19 cellular contexts compared by ENCODE assay signal in the genomic region with DNA sequence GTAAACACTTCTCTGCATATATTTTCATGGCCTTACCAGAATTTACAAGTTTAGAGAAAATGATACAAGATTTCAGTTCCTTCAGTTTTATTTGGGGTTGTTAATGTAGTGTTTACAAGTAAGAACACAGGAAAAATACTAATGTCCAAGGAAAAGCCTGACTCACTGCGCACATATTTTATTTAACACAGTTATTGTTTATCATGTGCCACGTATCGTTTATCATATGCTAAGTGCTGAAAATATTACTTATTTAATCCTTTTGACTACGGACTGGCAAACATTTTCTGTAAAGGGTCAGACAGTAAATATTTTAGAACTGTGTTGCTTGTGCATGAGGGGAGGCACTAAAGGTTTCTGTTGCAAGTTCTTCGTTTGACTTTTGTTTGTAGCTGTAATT. TPM values are rescaled to one million over a fixed set of nuclear protein-coding genes. Genes with fewer than 3 reads are reported as not detected.
DNase-seq lines count a peak whose midpoint lies in the region; ATAC-seq and TF ChIP-seq lines count a peak whose summit lies in the region.
"Had no signal": no experiment of that assay in that cellular context is flagged by ENCODE, and none has a peak within 500 bp of the region (broad histone marks: within the 10 kb centered on the region; RNA-seq: fewer than 3 reads in every experiment).

No MANE protein-coding gene starts in this region.

- H3K18ac ChIP-seq in IMR-90 (ENCODE audit: low read depth, low read length), result no peak overlapping the region

- no peak overlapping the region for H2AFZ ChIP-seq in IMR-90 (replicated peaks; ENCODE audit: low read length, poor library complexity)

- WGBS in IMR-90 (ENCODE audit: extremely low coverage in 2 of 2, insufficient read length in 1 of 2), 2 experiments, result no CpG with 5 or more reads among the region's 5 CpGs

- H3K36me3 ChIP-seq in IMR-90 (ENCODE audit: control insufficient read depth, insufficient read depth, low read length) (no peaks in the 10 kb centered on the region), subcutaneous abdominal adipose tissue (ENCODE audit: control insufficient read depth in 5 of 5, insufficient read depth in 5 of 5, low read length in 5 of 5) (peaks cover 0 to 3% (median 0%) of the 10 kb centered on the region in 5 donors)
- no peaks in the 10 kb centered on the region for H3K36me3 ChIP-seq in effector memory CD4-positive, alpha-beta T cell (ENCODE audit: control insufficient read depth, insufficient read depth, low read length)

- H3K4ac ChIP-seq in IMR-90 (ENCODE audit: low read depth, low read length), result no peak overlapping the region

- TF ChIP-seq RAD21 in IMR-90 (IDR thresholded peaks at IDR 0.05; ENCODE audit: low read length), result no peak

- H3K9ac ChIP-seq in IMR-90 (ENCODE audit: low read depth, low read length) (no peak overlapping the region), subcutaneous abdominal adipose tissue (ENCODE audit: low read length in 5 of 5) (peak overlapping the region in 1 of 5 donors; percentile 62)

- POLR2A ChIA-PET in IMR-90 (lab: Charles Lee; ENCODE audit: unreplicated experiment), result no interaction called here

- H3K14ac ChIP-seq in IMR-90 (replicated peaks; ENCODE audit: low read depth, low read length), result no peak overlapping the region

- H3K4me1 ChIP-seq in IMR-90 (ENCODE audit: control insufficient read depth, insufficient read depth, low read length) (no peaks in the 10 kb centered on the region; the same call in 1 of the 2 replicates), subcutaneous abdominal adipose tissue (ENCODE audit: control insufficient read depth in 5 of 5, insufficient read depth in 5 of 5, low read length in 5 of 5) (peaks cover 0 to 3% (median 0%) of the 10 kb centered on the region in 5 donors)
- no peaks in the 10 kb centered on the region for H3K4me1 ChIP-seq in effector memory CD4-positive, alpha-beta T cell (ENCODE audit: control insufficient read depth, insufficient read depth, low read length, poor library complexity, severe bottlenecking)

- H3K4me3 ChIP-seq in IMR-90 (ENCODE audit: insufficient read depth, low read depth, low read length), result no peak overlapping the region
- peak overlapping the region in 4 of 5 donors; percentile 52 to 70 (median 58) for H3K4me3 ChIP-seq in subcutaneous abdominal adipose tissue (ENCODE audit: low read depth in 1 of 5, low read length in 5 of 5)
- no peak overlapping the region for H3K4me3 ChIP-seq in effector memory CD4-positive, alpha-beta T cell (ENCODE audit: insufficient read depth, low read depth, low read length, poor library complexity, severe bottlenecking)
- H3K4me3 ChIP-seq: K562 had no signal

- no peaks in the 10 kb centered on the region for H3K79me1 ChIP-seq in IMR-90 (ENCODE audit: low read depth in 1 of 2, low read length in 2 of 2)

- no peak overlapping the region for H3K23ac ChIP-seq in IMR-90 (ENCODE audit: low read depth, low read length)

- no peak overlapping the region for H4K8ac ChIP-seq in IMR-90 (ENCODE audit: low read depth in 2 of 2, low read length in 2 of 2)

- in situ Hi-C loops in IMR-90 (cut with MboI; ENCODE audit: low sequenced_read_pairs), result no loop called here

- no peaks in the 10 kb centered on the region for H4K20me1 ChIP-seq in IMR-90 (ENCODE audit: insufficient read depth, low read length)

- CTCF ChIA-PET in IMR-90 (lab: Yijun Ruan, JAX), result no interaction called here

- H2BK120ac ChIP-seq in IMR-90 (ENCODE audit: low read depth, low read length), result no peak overlapping the region

- dilution Hi-C loops in IMR-90 (cut with HindIII; ENCODE audit: low sequenced_read_pairs, unreplicated experiment), result no loop called here

- no peak overlapping the region for H4K5ac ChIP-seq in IMR-90 (ENCODE audit: low read depth, low read length)

- peak overlapping the region; percentile 13 for H3K4me2 ChIP-seq in IMR-90 (ENCODE audit: low read depth, low read length)

- no peaks in the 10 kb centered on the region for H3K27me3 ChIP-seq in IMR-90 (ENCODE audit: control insufficient read depth, insufficient read depth, low read length)
- H3K27me3 ChIP-seq in subcutaneous abdominal adipose tissue (ENCODE audit: control insufficient read depth in 5 of 5, insufficient read depth in 4 of 5, low read length in 5 of 5), result no peaks in the 10 kb centered on the region
- no peaks in the 10 kb centered on the region for H3K27me3 ChIP-seq in effector memory CD4-positive, alpha-beta T cell (replicated peaks; ENCODE audit: control insufficient read depth, insufficient read depth, low read length, poor library complexity, severe bottlenecking)

- no peak overlapping the region for H2BK5ac ChIP-seq in IMR-90 (ENCODE audit: low read depth, low read length, poor library complexity, severe bottlenecking)

- no peak for TF ChIP-seq POLR2A in IMR-90 (IDR thresholded peaks at IDR 0.05; ENCODE audit: low read depth, low read length)

- TF ChIP-seq CTCF in IMR-90 (conservative IDR thresholded peaks at IDR 0.05; ENCODE audit: low read depth, low read length) (no peak), GM20000 (IDR thresholded peaks at IDR 0.05; ENCODE audit: extremely low read depth, missing control alignments) (no peak)

- H2AK9ac ChIP-seq in IMR-90 (replicated peaks; ENCODE audit: low read depth, low read length, poor library complexity), result no peak overlapping the region

- H4K91ac ChIP-seq in IMR-90 (ENCODE audit: insufficient read depth, low read depth, low read length), result no peak overlapping the region

- H2AK5ac ChIP-seq in IMR-90 (ENCODE audit: low read depth, low read length), result no peak overlapping the region

- no peaks in the 10 kb centered on the region for H3K9me3 ChIP-seq in IMR-90 (ENCODE audit: control insufficient read depth, insufficient read depth, low read length)
- H3K9me3 ChIP-seq in subcutaneous abdominal adipose tissue (ENCODE audit: control insufficient read depth in 5 of 5, low read length in 5 of 5), result no peaks in the 10 kb centered on the region
- no peaks in the 10 kb centered on the region for H3K9me3 ChIP-seq in effector memory CD4-positive, alpha-beta T cell (ENCODE audit: control insufficient read depth, low read length)

- peak; percentile 70 for ATAC-seq in IMR-90 (ENCODE audit: low read depth)
- ATAC-seq in HG03108 (IDR thresholded peaks at IDR 0.05; ENCODE audit: unreplicated experiment), result no peak
- ATAC-seq: HCT116, K562 had no signal

- intact Hi-C loops in IMR-90 (cut with micrococcal nuclease), result no loop called here

- no peak overlapping the region for H2BK15ac ChIP-seq in IMR-90 (ENCODE audit: low read depth, low read length)

- no TSS peak for BruUV-seq in IMR-90 (replicated peaks; lab: Mats Ljungman, UMichigan)

- DNase-seq in EH (ENCODE audit: low read depth) (peak; percentile 13), IMR-90 (no peak), fibroblast of gingiva (ENCODE audit: low read depth) (peak; percentile 6), GM20000 (ENCODE audit: low spot score) (no peak)
- no peak for DNase-seq in activated naive CD4-positive, alpha-beta T cell treated with anti-CD3 and anti-CD28 coated beads, Interleukin-2, amount 50 U/mL, for 16 hours
- no peak for DNase-seq in effector memory CD4-positive, alpha-beta T cell
- DNase-seq: ACHN; C1 segment of cervical spinal cord; Calu3; CD4-positive, alpha-beta T cell; DMS 273 treated with DMSO at 0.1 percent for 48 hours; DMS79; GDM1 had no signal

- H2BK20ac ChIP-seq in IMR-90 (ENCODE audit: low read depth, low read length), result no peak overlapping the region

- no peak overlapping the region for H3K56ac ChIP-seq in IMR-90 (ENCODE audit: extremely low read depth, insufficient read depth, low read length)

- no peak overlapping the region for H3K27ac ChIP-seq in IMR-90 (ENCODE audit: insufficient read depth, low read length)
- H3K27ac ChIP-seq in subcutaneous abdominal adipose tissue (ENCODE audit: low read depth, low read length), result no peak overlapping the region
- H3K27ac ChIP-seq in effector memory CD4-positive, alpha-beta T cell (ENCODE audit: insufficient read depth, low read length, poor library complexity, severe bottlenecking), result no peak overlapping the region

- no peaks in the 10 kb centered on the region for H3K9me1 ChIP-seq in IMR-90 (ENCODE audit: insufficient read depth, low read length)

TF ChIP-seq in IMR-90, 13 proteins besides CTCF, POLR2A, EP300 and RAD21:
- TF ChIP-seq CEBPB (IDR thresholded peaks at IDR 0.05; ENCODE audit: low read depth, low read length) (no peak), BHLHE40 (IDR thresholded peaks at IDR 0.05; ENCODE audit: low read depth, low read length) (no peak), CHD1 (IDR thresholded peaks at IDR 0.05; ENCODE audit: low read depth, low read length) (no peak), MXI1 (IDR thresholded peaks at IDR 0.05; ENCODE audit: borderline replicate concordance, low read depth, low read length) (no peak), SMC3 (IDR thresholded peaks at IDR 0.05; ENCODE audit: low read depth, low read length) (no peak), NFE2L2 (IDR thresholded peaks at IDR 0.05; ENCODE audit: low read depth, low read length) (no peak), FOS (IDR thresholded peaks at IDR 0.05; ENCODE audit: low read depth, low read length) (no peak), RCOR1 (IDR thresholded peaks at IDR 0.05; ENCODE audit: insufficient replicate concordance, low read length) (no peak), MAZ (IDR thresholded peaks at IDR 0.05; ENCODE audit: borderline replicate concordance, low read depth, low read length) (no peak)
TF ChIP-seq in IMR-90: peak in this region for 0.

RNA-seq across cellular contexts. Expression of gene HSD17B13, which starts 0.8 kb away (rescaled TPM):
- under 0.01 TPM in 1 of 2 replicates, not detected in the other for total RNA-seq in IMR-90 (2012; rRNA removed)
- not detected in 2 replicates for polyA plus RNA-seq in IMR-90 (2012; rRNA removed)
- polyA plus RNA-seq in IMR-90 (2012; cell fraction: cytosol; rRNA removed), result 0.02 TPM in 1 of 2 replicates, not detected in the other
- polyA plus RNA-seq in IMR-90 (2012; cell fraction: nucleus; rRNA removed; ENCODE audit: low replicate concordance), result 0.03 and 0.13 TPM in 2 replicates
- total RNA-seq: A172, Calu3, HT1080 had no signal

Comparison
In these comparisons a context has a peak if more than half of its experiments do, and no peak if none do; other contexts are left out.
1. DNase-seq: peak in EH (single experiment) and fibroblast of gingiva (single experiment); none in IMR-90 (single experiment), activated naive CD4-positive, alpha-beta T cell treated with anti-CD3 and anti-CD28 coated beads, Interleukin-2, amount 50 U/mL, for 16 hours (single experiment), effector memory CD4-positive, alpha-beta T cell (0 of 3) and GM20000 (single experiment).
2. H3K4me3 ChIP-seq: peak in subcutaneous abdominal adipose tissue (4 of 5); none in IMR-90 (single experiment) and effector memory CD4-positive, alpha-beta T cell (single experiment).